23 cellular contexts compared by ENCODE assay signal in genomic region chr18:6722680-6723079, GRCh38. TPM values are rescaled to one million over a fixed set of nuclear protein-coding genes. Genes with fewer than 3 reads are reported as not detected.
"Had no signal": no experiment of that assay in that cellular context is flagged by ENCODE, and none has a peak within 500 bp of the region (broad histone marks: within the 10 kb centered on the region; RNA-seq: fewer than 3 reads in every experiment).

No MANE protein-coding gene starts in this region.

- ATAC-seq: left lobe of liver; lower lobe of right lung; naive thymus-derived CD8-positive, alpha-beta T cell; pancreas; right lobe of liver; stimulated activated naive B cell treated with anti-CD40 and anti-IgM and Interleukin-4, amounts not matched to agents 10 μg/mL and 1 μg/mL and 100 μg/mL, for 72 hours; stimulated activated naive CD8-positive, alpha-beta T cell treated with anti-CD3 and anti-CD28 coated beads, Interleukin-15, amount 100 ng/mL, for 72 hours had no signal

- H3K27ac Mint-ChIP-seq: memory B cell; naive thymus-derived CD8-positive, alpha-beta T cell; neural progenitor cell; progenitor cell of endocrine pancreas; stimulated activated naive B cell treated with anti-CD40 and anti-IgM and Interleukin-4, amounts not matched to agents 10 μg/mL and 1 μg/mL and 100 μg/mL, for 72 hours; stimulated activated naive CD8-positive, alpha-beta T cell treated with anti-CD3 and anti-CD28 coated beads, Interleukin-15, amount 100 ng/mL, for 72 hours had no signal

- H3K4me1 ChIP-seq: lower lobe of right lung, pancreas, right lobe of liver, transverse colon had no signal

- H3K9me3 ChIP-seq: heart right ventricle, lower lobe of right lung, pancreas, right lobe of liver, thoracic aorta, transverse colon had no signal

- H3K4me3 ChIP-seq: dorsolateral prefrontal cortex, heart right ventricle, lower lobe of right lung, neural progenitor cell, pancreas, right lobe of liver, thoracic aorta, transverse colon had no signal

- H3K27me3 Mint-ChIP-seq: central memory CD8-positive, alpha-beta T cell; progenitor cell of endocrine pancreas had no signal

- DNase-seq: cortex of kidney; dorsolateral prefrontal cortex; effector CD8-positive, alpha-beta T cell; foreskin melanocyte; heart right ventricle; hypothalamus; kidney glomerular epithelial cell; lower lobe of right lung; naive thymus-derived CD8-positive, alpha-beta T cell; nucleus accumbens; pancreas; right lobe of liver; stimulated activated CD4-positive, alpha-beta T cell treated with anti-CD3 and anti-CD28 coated beads, Interleukin-2, amount 100 ng/mL, for 24 hours; stimulated activated CD4-positive, alpha-beta T cell treated with anti-CD3 and anti-CD28 coated beads, Interleukin-4, amount 100 ng/mL, for 4 hours; stimulated activated naive B cell treated with anti-CD40 and anti-IgM and Interleukin-4, amounts not matched to agents 10 μg/mL and 1 μg/mL and 100 μg/mL, for 72 hours; stimulated activated naive CD8-positive, alpha-beta T cell treated with anti-CD3 and anti-CD28 coated beads, Interleukin-15, amount 100 ng/mL, for 72 hours; transverse colon had no signal

- H2AFZ ChIP-seq: neural progenitor cell had no signal

- H3K4me2 ChIP-seq: neural progenitor cell had no signal

- H3K27me3 ChIP-seq: dorsolateral prefrontal cortex, heart right ventricle, neural progenitor cell, pancreas, right lobe of liver, transverse colon had no signal

- H3K9ac ChIP-seq: neural progenitor cell had no signal

- H3K36me3 Mint-ChIP-seq: memory B cell; naive thymus-derived CD8-positive, alpha-beta T cell; neural progenitor cell; stimulated activated naive B cell treated with anti-CD40 and anti-IgM and Interleukin-4, amounts not matched to agents 10 μg/mL and 1 μg/mL and 100 μg/mL, for 72 hours had no signal

- H3K36me3 ChIP-seq: heart right ventricle, lower lobe of right lung, neural progenitor cell, pancreas, right lobe of liver, thoracic aorta, transverse colon had no signal

- H3K4me3 Mint-ChIP-seq: central memory CD8-positive, alpha-beta T cell; memory B cell; naive thymus-derived CD8-positive, alpha-beta T cell; neural progenitor cell; stimulated activated naive B cell treated with anti-CD40 and anti-IgM and Interleukin-4, amounts not matched to agents 10 μg/mL and 1 μg/mL and 100 μg/mL, for 72 hours; stimulated activated naive CD8-positive, alpha-beta T cell treated with anti-CD3 and anti-CD28 coated beads, Interleukin-15, amount 100 ng/mL, for 72 hours had no signal

- H3K27ac ChIP-seq: dorsolateral prefrontal cortex, lower lobe of right lung, neural progenitor cell, pancreas, right lobe of liver, thoracic aorta, transverse colon had no signal

- H3K4me1 Mint-ChIP-seq: central memory CD8-positive, alpha-beta T cell; memory B cell; naive thymus-derived CD8-positive, alpha-beta T cell; stimulated activated naive B cell treated with anti-CD40 and anti-IgM and Interleukin-4, amounts not matched to agents 10 μg/mL and 1 μg/mL and 100 μg/mL, for 72 hours; stimulated activated naive CD8-positive, alpha-beta T cell treated with anti-CD3 and anti-CD28 coated beads, Interleukin-15, amount 100 ng/mL, for 72 hours had no signal

- H3K9me3 Mint-ChIP-seq: neural progenitor cell; stimulated activated naive B cell treated with anti-CD40 and anti-IgM and Interleukin-4, amounts not matched to agents 10 μg/mL and 1 μg/mL and 100 μg/mL, for 72 hours; stimulated activated naive CD8-positive, alpha-beta T cell treated with anti-CD3 and anti-CD28 coated beads, Interleukin-15, amount 100 ng/mL, for 72 hours had no signal

RNA-seq across cellular contexts. Expression of gene ARHGAP28, which starts 6.8 kb away (rescaled TPM):
- total RNA-seq: naive thymus-derived CD8-positive, alpha-beta T cell had no signal
- polyA plus RNA-seq: naive thymus-derived CD8-positive, alpha-beta T cell had no signal
